In the genomic region with DNA sequence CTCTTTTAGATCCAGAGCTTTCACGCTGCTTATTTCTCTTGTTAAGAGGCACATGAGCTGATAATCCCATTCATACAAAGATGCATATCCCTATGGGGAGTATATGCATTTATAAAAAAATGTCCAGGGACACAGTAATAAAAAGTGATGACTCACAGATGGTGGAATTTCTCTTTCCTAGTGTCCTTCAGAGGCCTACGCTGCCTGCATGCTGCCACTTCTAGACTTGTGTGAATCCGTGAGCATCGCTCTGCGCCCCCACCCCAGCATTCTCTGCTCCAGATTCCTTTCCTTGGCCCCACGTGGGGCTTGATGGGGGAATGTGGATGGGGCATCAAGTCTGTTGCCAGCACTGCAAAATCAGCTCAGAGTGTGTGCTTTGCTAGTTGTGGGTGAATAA, we compare ENCODE assay signal across 21 cellular contexts. TPM values are rescaled to one million over a fixed set of nuclear protein-coding genes. Genes with fewer than 3 reads are reported as not detected.
DNase-seq lines count a peak whose midpoint lies in the region; ATAC-seq lines count a peak whose summit lies in the region.
"Had no signal": no experiment of that assay in that cellular context is flagged by ENCODE, and none has a peak within 500 bp of the region (broad histone marks: within the 10 kb centered on the region; RNA-seq: fewer than 3 reads in every experiment).

No MANE protein-coding gene starts in this region.

- H3K4me3 ChIP-seq in adipocyte (ENCODE audit: low read length): no peak overlapping the region
- H3K4me3 ChIP-seq: pancreas had no signal

- H3K36me3 ChIP-seq in adipocyte (ENCODE audit: control insufficient read depth, insufficient read depth, low read length, severe bottlenecking): no peaks in the 10 kb centered on the region
- H3K36me3 ChIP-seq: pancreas had no signal

- peak; percentile 22 for DNase-seq in Daoy (ENCODE audit: low read depth)
- peak; percentile 42 for DNase-seq in HT1080 (ENCODE audit: low read depth)
- DNase-seq in adipocyte (ENCODE audit: low read depth): peak; percentile 38
- peak; percentile 4 for DNase-seq in myocyte (ENCODE audit: low read depth)
- no peak for DNase-seq in NCI-H510A (lab: John Stamatoyannopoulos, UW)
- no peak for DNase-seq in activated naive CD4-positive, alpha-beta T cell treated with Interleukin-2 at 50 U/mL for 16 hours
- DNase-seq: activated CD4-positive, alpha-beta memory T cell treated with anti-CD3 and anti-CD28 coated beads for 36 hours; activated effector memory CD4-positive, alpha-beta T cell treated with anti-CD3 and anti-CD28 coated beads, Interleukin-2, amount 50 U/mL, for 16 hours; effector CD4-positive, alpha-beta T cell; foreskin keratinocyte; left ventricle myocardium superior; NCI-H1092 treated with DMSO at 0.1 percent for 48 hours; NCI-H1930; NCI-H2227 treated with DMSO at 0.1 percent for 48 hours; nephron progenitor cell; pancreas; right cardiac atrium had no signal

- no peaks in the 10 kb centered on the region for H3K9me3 ChIP-seq in adipocyte (ENCODE audit: control insufficient read depth, low read length)
- H3K9me3 ChIP-seq: pancreas had no signal

- no peak overlapping the region for H3K9ac ChIP-seq in adipocyte (ENCODE audit: low read length)

- no peaks in the 10 kb centered on the region for H3K27me3 ChIP-seq in adipocyte (replicated peaks; ENCODE audit: control insufficient read depth, insufficient read depth, low read length)
- H3K27me3 ChIP-seq: foreskin keratinocyte, pancreas had no signal

- H3K4me1 ChIP-seq in adipocyte (ENCODE audit: control insufficient read depth, insufficient read depth, low read length): no peaks in the 10 kb centered on the region
- H3K4me1 ChIP-seq: foreskin keratinocyte, pancreas had no signal

- ATAC-seq in HG02981 (IDR thresholded peaks at IDR 0.05; ENCODE audit: unreplicated experiment) (no peak), HG03045 (IDR thresholded peaks at IDR 0.05; ENCODE audit: unreplicated experiment) (no peak)
- ATAC-seq: foreskin keratinocyte, HepG2, left ventricle myocardium superior, pancreas, right cardiac atrium had no signal

RNA-seq across cellular contexts. Expression of a gene that starts 22.6 kb away (rescaled TPM):
- total RNA-seq in Daoy (2014; rRNA removed; shearing (Covaris generic)): 0.54 and 1.1 TPM in 2 replicates
- total RNA-seq in HT1080 (2014; rRNA removed; shearing (Covaris generic)): 6.4 and 6.6 TPM in 2 replicates
- polyA plus RNA-seq in HT1080 (2015; cell fraction: cytosol; rRNA removed): 4.7 and 5.7 TPM in 2 replicates
- polyA plus RNA-seq in HT1080 (2015; cell fraction: nucleus; rRNA removed): 6.0 and 7.5 TPM in 2 replicates
- total RNA-seq in myocyte: 0.05 TPM in 1 of 2 replicates, not detected in the other
- 0.43 TPM for polyA plus RNA-seq in myocyte (2012)
- total RNA-seq: G401 had no signal
- polyA plus RNA-seq: foreskin keratinocyte had no signal

Comparison
In these comparisons a context has a peak if more than half of its experiments do, and no peak if none do; other contexts are left out.
1. DNase-seq: peak in Daoy (single experiment), HT1080 (single experiment), adipocyte (single experiment) and myocyte (single experiment); none in NCI-H510A (single experiment) and activated naive CD4-positive, alpha-beta T cell treated with Interleukin-2 at 50 U/mL for 16 hours (single experiment).